13 cellular contexts compared by ENCODE assay signal in the genomic region with DNA sequence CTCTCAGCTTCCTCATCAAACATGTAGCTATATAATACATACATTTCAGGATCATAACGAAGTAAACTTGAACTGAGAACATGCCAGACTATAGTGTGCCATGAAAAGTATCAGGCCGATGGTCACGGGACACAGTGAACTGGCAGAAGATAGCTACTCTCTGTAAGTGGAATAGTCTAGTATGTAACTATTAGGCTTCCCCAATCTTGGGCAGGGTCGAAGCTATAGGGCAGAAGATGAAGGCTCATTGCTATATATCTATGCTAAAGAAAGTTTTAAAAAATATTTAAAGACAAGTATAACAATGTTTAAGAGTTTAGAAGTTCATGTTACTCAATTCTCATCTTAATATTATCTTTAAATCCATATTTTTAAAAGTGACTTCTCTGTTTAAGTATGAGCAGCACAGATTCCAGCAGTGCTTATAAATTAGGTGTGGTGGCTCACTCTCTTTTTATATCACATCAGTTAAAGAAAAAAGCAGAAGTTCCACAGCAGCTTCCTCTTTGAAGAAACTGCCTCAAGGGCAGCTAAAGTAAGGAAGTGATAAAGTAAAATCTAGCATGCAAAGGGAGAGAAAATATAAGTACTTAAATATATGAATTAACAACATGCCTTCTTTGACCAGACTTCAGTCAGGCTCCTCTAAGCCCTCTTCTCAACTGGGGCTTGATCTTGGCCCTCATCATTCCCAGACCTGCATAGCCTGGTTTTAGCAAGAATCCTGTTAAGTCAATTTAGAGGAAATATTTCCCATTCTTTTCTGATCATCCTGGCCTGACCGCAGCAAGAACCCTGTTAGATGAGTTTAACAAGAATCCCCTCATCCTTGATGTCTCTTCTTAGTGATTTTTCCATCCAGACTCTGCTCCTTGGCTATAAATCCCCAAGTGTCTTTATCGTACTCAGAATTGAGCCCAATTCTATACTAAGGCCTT. TPM values are rescaled to one million over a fixed set of nuclear protein-coding genes. Genes with fewer than 3 reads are reported as not detected.
DNase-seq lines count a peak whose midpoint lies in the region; ATAC-seq and TF ChIP-seq lines count a peak whose summit lies in the region.
"Had no signal": no experiment of that assay in that cellular context is flagged by ENCODE, and none has a peak within 500 bp of the region (broad histone marks: within the 10 kb centered on the region; RNA-seq: fewer than 3 reads in every experiment).

No MANE protein-coding gene starts in this region.

- no peaks in the 10 kb centered on the region for H3K9me3 Mint-ChIP-seq in glutamatergic neuron (ENCODE audit: unreplicated experiment)
- H3K9me3 Mint-ChIP-seq: effector memory CD8-positive, alpha-beta T cell; T-helper 2 cell treated with Interferon-gamma antibody and Interleukin-4, amounts not matched to agents 5 μg/mL and 100 μg/mL, for 36 hours had no signal

- H3K4me3 Mint-ChIP-seq in glutamatergic neuron (ENCODE audit: unreplicated experiment) = no peak overlapping the region
- H3K4me3 Mint-ChIP-seq: effector memory CD8-positive, alpha-beta T cell; T-helper 2 cell treated with Interferon-gamma antibody and Interleukin-4, amounts not matched to agents 5 μg/mL and 100 μg/mL, for 36 hours had no signal

- H3K27me3 Mint-ChIP-seq in glutamatergic neuron (ENCODE audit: unreplicated experiment) = no peaks in the 10 kb centered on the region

- H3K27ac Mint-ChIP-seq in glutamatergic neuron (ENCODE audit: unreplicated experiment) = no peak overlapping the region
- H3K27ac Mint-ChIP-seq: effector memory CD8-positive, alpha-beta T cell; T-helper 2 cell treated with Interferon-gamma antibody and Interleukin-4, amounts not matched to agents 5 μg/mL and 100 μg/mL, for 36 hours had no signal

- peak; percentile 52 for ATAC-seq in GM21423 (IDR thresholded peaks at IDR 0.05; ENCODE audit: unreplicated experiment)
- ATAC-seq: effector memory CD8-positive, alpha-beta T cell had no signal

- DNase-seq in Ammon's horn (ENCODE audit: low spot score) = peak; percentile 29
- peak; percentile 92 for DNase-seq in KBM-7
- DNase-seq in UCSD-AML1 (lab: John Stamatoyannopoulos, UW; ENCODE audit: unreplicated experiment) = peak; percentile 14
- no peak for DNase-seq in NCI-H1436 treated with DMSO at 0.1 percent for 48 hours (lab: John Stamatoyannopoulos, UW)
- DNase-seq in NCI-H2081 treated with DMSO at 0.1 percent for 48 hours (lab: John Stamatoyannopoulos, UW) = no peak
- DNase-seq in T1000 (lab: John Stamatoyannopoulos, UW) = no peak
- DNase-seq in glutamatergic neuron = no peak
- DNase-seq: activated CD8-positive, alpha-beta memory T cell treated with anti-CD3 and anti-CD28 coated beads, Interleukin-2, amount 50 U/mL, for 4 hours; aorta; effector memory CD8-positive, alpha-beta T cell; sigmoid colon had no signal

- H3K36me3 Mint-ChIP-seq in glutamatergic neuron (ENCODE audit: unreplicated experiment) = no peaks in the 10 kb centered on the region

- TF ChIP-seq CTCF in glutamatergic neuron (IDR thresholded peaks at IDR 0.05; ENCODE audit: partially characterized antibody, unreplicated experiment) = no peak

- no peaks in the 10 kb centered on the region for H3K4me1 Mint-ChIP-seq in glutamatergic neuron (ENCODE audit: low read depth, unreplicated experiment)

- in situ Hi-C loops in KBM-7 (cut with MboI; ENCODE audit: low pct_unique_long_range_greater_than_20kb, low sequenced_read_pairs) = no loop called here

RNA-seq across cellular contexts. Expression of a gene that starts 8.4 kb away (rescaled TPM):
- total RNA-seq in glutamatergic neuron (ENCODE audit: unreplicated experiment) = 0.25 TPM

RNA-seq across cellular contexts. Expression of a gene that starts 39.2 kb away (rescaled TPM):
- total RNA-seq in glutamatergic neuron (ENCODE audit: unreplicated experiment) = 57.7 TPM

Comparison
In these comparisons a context has a peak if more than half of its experiments do, and no peak if none do; other contexts are left out.
1. DNase-seq: peak in Ammon's horn (single experiment), KBM-7 (single experiment) and UCSD-AML1 (single experiment); none in NCI-H1436 treated with DMSO at 0.1 percent for 48 hours (single experiment), NCI-H2081 treated with DMSO at 0.1 percent for 48 hours (single experiment), T1000 (single experiment) and glutamatergic neuron (single experiment).